Comparison of ENCODE assay signal across 8 cellular contexts in genomic region chr20:3846378-3846739, GRCh38. TPM values are rescaled to one million over a fixed set of nuclear protein-coding genes. Genes with fewer than 3 reads are reported as not detected.
DNase-seq lines count a peak whose midpoint lies in the region; ATAC-seq, FAIRE-seq and TF ChIP-seq lines count a peak whose summit lies in the region.

No MANE protein-coding gene starts in this region.

- 0 out of 3 replicates have a peak overlapping the region, but pooled peaks have one; percentile 21 for H2BK15ac ChIP-seq in IMR-90 (ENCODE audit: low read depth, low read length)

- TF ChIP-seq RAD21 in A549 (conservative IDR thresholded peaks at IDR 0.05 in 1 of 2, IDR thresholded peaks at IDR 0.05 in 1 of 2) = no peak
- TF ChIP-seq RAD21 in IMR-90 (IDR thresholded peaks at IDR 0.05; ENCODE audit: low read length) = no peak

- no peaks in the 10 kb centered on the region for H3K9me3 Mint-ChIP-seq in chondrocyte (ENCODE audit: low read depth)

- peak overlapping the region; percentile 66; the same call in 1 of the 2 replicates for H3K56ac ChIP-seq in IMR-90 (ENCODE audit: extremely low read depth, insufficient read depth, low read length)

- H3K9ac ChIP-seq in IMR-90 (ENCODE audit: low read depth, low read length) (peak overlapping the region; percentile 87), muscle layer of colon (ENCODE audit: low read length) (peak overlapping the region; percentile 91)

- H3K9me1 ChIP-seq in IMR-90 (ENCODE audit: insufficient read depth, low read length) = peaks cover 25% of the 10 kb centered on the region

- peaks cover 2% of the 10 kb centered on the region for H3K36me3 Mint-ChIP-seq in chondrocyte (ENCODE audit: low read depth)

- no peaks in the 10 kb centered on the region for H3K9me3 ChIP-seq in A549
- no peaks in the 10 kb centered on the region for H3K9me3 ChIP-seq in IMR-90 (ENCODE audit: control insufficient read depth, insufficient read depth, low read length)
- no peaks in the 10 kb centered on the region for H3K9me3 ChIP-seq in muscle layer of colon (ENCODE audit: low read length)

- H3K27me3 ChIP-seq in IMR-90 (ENCODE audit: control insufficient read depth, insufficient read depth, low read length) (no peaks in the 10 kb centered on the region), muscle layer of colon (ENCODE audit: control insufficient read depth in 1 of 2, insufficient read depth in 2 of 2, low read length in 2 of 2) (no peaks in the 10 kb centered on the region)

- H2BK20ac ChIP-seq in IMR-90 (ENCODE audit: low read depth, low read length) = no peak overlapping the region

- peaks cover 29 to 44% of the 10 kb centered on the region in 2 experiments for H3K79me1 ChIP-seq in IMR-90 (ENCODE audit: low read depth in 1 of 2, low read length in 2 of 2)

- peak overlapping the region; percentile 70 for H3K4me3 ChIP-seq in A549
- H3K4me3 ChIP-seq in IMR-90 (ENCODE audit: insufficient read depth, low read depth, low read length) = peak overlapping the region; percentile 82
- H3K4me3 ChIP-seq in muscle layer of colon (ENCODE audit: low read depth in 1 of 2, low read length in 2 of 2) = peak overlapping the region; percentile 82 to 90

- H4K20me1 ChIP-seq in IMR-90 (ENCODE audit: insufficient read depth, low read length) = peaks cover 13% of the 10 kb centered on the region

- peak overlapping the region; percentile 100 for H3K14ac ChIP-seq in IMR-90 (replicated peaks; ENCODE audit: low read depth, low read length)

- TF ChIP-seq POLR2A in A549 (IDR thresholded peaks at IDR 0.05; ENCODE audit: low read length) (no peak), IMR-90 (IDR thresholded peaks at IDR 0.05; ENCODE audit: low read depth, low read length) (no peak)

- in situ Hi-C loops in IMR-90 (cut with MboI; ENCODE audit: low sequenced_read_pairs) = no loop called here

- under 1% methylated on average over 18 of the region's 22 CpGs for WGBS in A549 (ENCODE audit: missing lambda C conversion rate)
- 0% methylated on average over 12 of the region's 22 CpGs; no CpG with 5 or more reads in 1 of the 2 experiments for WGBS in IMR-90 (ENCODE audit: extremely low coverage in 2 of 2, insufficient read length in 1 of 2), 2 experiments

- H3K27ac ChIP-seq in A549 (peak overlapping the region; percentile 86 to 92), IMR-90 (ENCODE audit: insufficient read depth, low read length) (peak overlapping the region; percentile 83), muscle layer of colon (ENCODE audit: low read depth, low read length) (peak overlapping the region; percentile 92)

- peak overlapping the region; percentile 98 for H3K23ac ChIP-seq in IMR-90 (ENCODE audit: low read depth, low read length)

- H3K27ac Mint-ChIP-seq in chondrocyte (ENCODE audit: unreplicated experiment) = peak overlapping the region; percentile 49

- TF ChIP-seq CTCF in A549 (IDR thresholded peaks at IDR 0.05) = no peak
- no peak for TF ChIP-seq CTCF in IMR-90 (conservative IDR thresholded peaks at IDR 0.05; ENCODE audit: low read depth, low read length)
- TF ChIP-seq CTCF in chondrocyte (IDR thresholded peaks at IDR 0.05) = no peak

- dilution Hi-C loops in IMR-90 (cut with HindIII; ENCODE audit: low sequenced_read_pairs, unreplicated experiment) = no loop called here

- POLR2A ChIA-PET in A549 (lab: Yijun Ruan, JAX) = no interaction called here
- POLR2A ChIA-PET in IMR-90 (lab: Charles Lee; ENCODE audit: unreplicated experiment) = no interaction called here

- BruUV-seq in IMR-90 (replicated peaks; lab: Mats Ljungman, UMichigan) = no TSS peak

- H3K4me1 ChIP-seq in A549 (peaks cover 28% of the 10 kb centered on the region), IMR-90 (ENCODE audit: control insufficient read depth, insufficient read depth, low read length) (peaks cover 8% of the 10 kb centered on the region), muscle layer of colon (ENCODE audit: insufficient read depth, low read length) (peaks cover 21% of the 10 kb centered on the region)

- peak overlapping the region; percentile 93 for H4K91ac ChIP-seq in IMR-90 (ENCODE audit: insufficient read depth, low read depth, low read length)

- TF ChIP-seq EP300 in A549 (IDR thresholded peaks at IDR 0.05) = no peak

- no peak overlapping the region; the same call in 1 of the 2 replicates for H3K18ac ChIP-seq in IMR-90 (ENCODE audit: low read depth, low read length)

- FAIRE-seq in A549 (lab: Jason Lieb, UNC) = no peak

- H2AK9ac ChIP-seq in IMR-90 (replicated peaks; ENCODE audit: low read depth, low read length, poor library complexity) = peak overlapping the region; percentile 99

- H3K36me3 ChIP-seq in IMR-90 (ENCODE audit: control insufficient read depth, insufficient read depth, low read length) (peaks cover 4% of the 10 kb centered on the region), muscle layer of colon (ENCODE audit: insufficient read depth, low read length) (no peaks in the 10 kb centered on the region)

- no peak for ATAC-seq in A549
- no peak for ATAC-seq in IMR-90 (ENCODE audit: low read depth)
- no peak for ATAC-seq in GM18498 (IDR thresholded peaks at IDR 0.05; ENCODE audit: unreplicated experiment)

- H2BK120ac ChIP-seq in IMR-90 (ENCODE audit: low read depth, low read length) = peak overlapping the region; percentile 52; the same call in 1 of the 2 replicates

- peak overlapping the region; percentile 99 for H2AFZ ChIP-seq in IMR-90 (replicated peaks; ENCODE audit: low read length, poor library complexity)

- peak overlapping the region; percentile 79 for H3K4me3 Mint-ChIP-seq in chondrocyte (ENCODE audit: unreplicated experiment)

- peak overlapping the region; percentile 97 to 99 for H4K8ac ChIP-seq in IMR-90 (ENCODE audit: low read depth in 2 of 2, low read length in 2 of 2)

- H3K27me3 Mint-ChIP-seq in chondrocyte (ENCODE audit: low read depth) = no peaks in the 10 kb centered on the region

- H3K4me1 Mint-ChIP-seq in chondrocyte (ENCODE audit: low read depth) = peaks cover 24% of the 10 kb centered on the region

- DNase-seq in A549 (ENCODE audit: low read depth in 1 of 2, low spot score in 1 of 2) (no peak), IMR-90 (no peak), chondrocyte (ENCODE audit: low spot score) (no peak), NCI-H524 treated with DMSO at 0.1 percent for 48 hours (lab: John Stamatoyannopoulos, UW) (no peak), retina (no peak), NCI-H187 (lab: John Stamatoyannopoulos, UW) (no peak)

- peak overlapping the region; percentile 67 for H2BK5ac ChIP-seq in IMR-90 (ENCODE audit: low read depth, low read length, poor library complexity, severe bottlenecking)

- H3K4me2 ChIP-seq in A549 = peak overlapping the region; percentile 94
- H3K4me2 ChIP-seq in IMR-90 (ENCODE audit: low read depth, low read length) = peak overlapping the region; percentile 91

- CTCF ChIA-PET in A549 (lab: Yijun Ruan, JAX) = interaction anchor here (0.6 to 4.7 kb wide), 2 partner anchors 8 to 57 kb away, joined by 3 to 41 read pairs; no protein-coding TSS in a partner anchor
- CTCF ChIA-PET in IMR-90 (lab: Yijun Ruan, JAX) = no interaction called here

- H4K5ac ChIP-seq in IMR-90 (ENCODE audit: low read depth, low read length) = peak overlapping the region; percentile 67

- intact Hi-C loops in IMR-90 (cut with micrococcal nuclease) = loop anchor here (2.0 kb wide), 1 partner anchor 60 kb away; the partner anchor contains the start of gene CENPB

- peak overlapping the region; percentile 100 for H2AK5ac ChIP-seq in IMR-90 (ENCODE audit: low read depth, low read length)

- peak overlapping the region; percentile 98 for H3K4ac ChIP-seq in IMR-90 (ENCODE audit: low read depth, low read length)

RNA-seq across cellular contexts. Expression of gene MAVS, which starts 0.3 kb away (rescaled TPM):
- polyA plus RNA-seq in A549 (2011; rRNA removed) = 18.9 and 25.7 TPM in 2 replicates
- polyA plus RNA-seq in A549 (2012; cell fraction: cytosol; rRNA removed) = 11.0 and 15.5 TPM in 2 replicates
- 27.5 and 30.4 TPM in 2 replicates for polyA plus RNA-seq in A549 (2012; cell fraction: nucleus; rRNA removed)
- polyA plus RNA-seq in A549 (2017; fragmentation: RNase III; extraction: RNeasy Plus Mini Kit Qiagen cat#74134 plus additional on column Dnase treatment) = 28.4 to 31.0 TPM (median 29.1 TPM) in 3 replicates
- 45.7 and 47.5 TPM in 2 replicates for polyA minus RNA-seq in A549 (2011; rRNA and poly(A)+ RNA removed)
- total RNA-seq in IMR-90 (2012; rRNA removed) = 10.3 and 10.4 TPM in 2 replicates
- 15.5 and 15.6 TPM in 2 replicates for polyA plus RNA-seq in IMR-90 (2012; rRNA removed)
- 6.2 and 8.4 TPM in 2 replicates for polyA plus RNA-seq in IMR-90 (2012; cell fraction: cytosol; rRNA removed)
- polyA plus RNA-seq in IMR-90 (2012; cell fraction: nucleus; rRNA removed; ENCODE audit: low replicate concordance) = 28.7 and 31.3 TPM in 2 replicates
- total RNA-seq in chondrocyte = 37.9 to 41.6 TPM (median 38.8 TPM) in 3 replicates

RNA-seq across cellular contexts. Expression of gene AP5S1, which starts 26.0 kb away (rescaled TPM):
- polyA plus RNA-seq in A549 (2011; rRNA removed) (10.2 and 11.8 TPM in 2 replicates), A549 (2017; fragmentation: RNase III; extraction: RNeasy Plus Mini Kit Qiagen cat#74134 plus additional on column Dnase treatment) (17.7 to 20.6 TPM (median 19.9 TPM) in 3 replicates), IMR-90 (2012; rRNA removed) (10.1 and 12.5 TPM in 2 replicates)
- polyA plus RNA-seq in A549 (2012; cell fraction: cytosol; rRNA removed) = 15.6 and 19.0 TPM in 2 replicates
- polyA plus RNA-seq in A549 (2012; cell fraction: nucleus; rRNA removed) = 15.2 and 20.0 TPM in 2 replicates
- polyA minus RNA-seq in A549 (2011; rRNA and poly(A)+ RNA removed) = 21.2 and 27.1 TPM in 2 replicates
- total RNA-seq in IMR-90 (2012; rRNA removed) (11.4 and 11.7 TPM in 2 replicates), chondrocyte (17.9 to 24.5 TPM (median 20.1 TPM) in 3 replicates)
- 10.6 and 20.2 TPM in 2 replicates for polyA plus RNA-seq in IMR-90 (2012; cell fraction: cytosol; rRNA removed)
- polyA plus RNA-seq in IMR-90 (2012; cell fraction: nucleus; rRNA removed; ENCODE audit: low replicate concordance) = 6.5 and 12.1 TPM in 2 replicates

RNA-seq across cellular contexts. Expression of gene PANK2, which starts 42.8 kb away (rescaled TPM):
- 39.3 and 45.9 TPM in 2 replicates for polyA plus RNA-seq in A549 (2011; rRNA removed)
- polyA plus RNA-seq in A549 (2012; cell fraction: cytosol; rRNA removed) = 22.6 and 24.5 TPM in 2 replicates
- 28.4 and 38.2 TPM in 2 replicates for polyA plus RNA-seq in A549 (2012; cell fraction: nucleus; rRNA removed)
- polyA plus RNA-seq in A549 (2017; fragmentation: RNase III; extraction: RNeasy Plus Mini Kit Qiagen cat#74134 plus additional on column Dnase treatment) = 40.3 to 44.6 TPM (median 43.8 TPM) in 3 replicates
- polyA minus RNA-seq in A549 (2011; rRNA and poly(A)+ RNA removed) = 35.8 and 40.1 TPM in 2 replicates
- 28.1 and 47.8 TPM in 2 replicates for total RNA-seq in IMR-90 (2012; rRNA removed)
- 15.8 and 17.7 TPM in 2 replicates for polyA plus RNA-seq in IMR-90 (2012; rRNA removed)
- polyA plus RNA-seq in IMR-90 (2012; cell fraction: cytosol; rRNA removed) = 7.9 and 8.4 TPM in 2 replicates
- 29.3 and 35.5 TPM in 2 replicates for polyA plus RNA-seq in IMR-90 (2012; cell fraction: nucleus; rRNA removed; ENCODE audit: low replicate concordance)
- 38.2 to 45.3 TPM (median 39.7 TPM) in 3 replicates for total RNA-seq in chondrocyte

RNA-seq across cellular contexts. Expression of gene CDC25B, which starts 50.2 kb away (rescaled TPM):
- polyA plus RNA-seq in A549 (2011; rRNA removed) (133 and 136 TPM in 2 replicates), A549 (2017; fragmentation: RNase III; extraction: RNeasy Plus Mini Kit Qiagen cat#74134 plus additional on column Dnase treatment) (129 to 150 TPM (median 140 TPM) in 3 replicates), IMR-90 (2012; rRNA removed) (50.5 and 59.8 TPM in 2 replicates)
- 173 and 193 TPM in 2 replicates for polyA plus RNA-seq in A549 (2012; cell fraction: cytosol; rRNA removed)
- 307 and 346 TPM in 2 replicates for polyA plus RNA-seq in A549 (2012; cell fraction: nucleus; rRNA removed)
- polyA minus RNA-seq in A549 (2011; rRNA and poly(A)+ RNA removed) = 101 and 126 TPM in 2 replicates
- total RNA-seq in IMR-90 (2012; rRNA removed) (14.5 and 14.7 TPM in 2 replicates), chondrocyte (48.7 to 60.1 TPM (median 57.8 TPM) in 3 replicates)
- polyA plus RNA-seq in IMR-90 (2012; cell fraction: cytosol; rRNA removed) = 35.2 and 48.2 TPM in 2 replicates
- 165 TPM in 2 replicates for polyA plus RNA-seq in IMR-90 (2012; cell fraction: nucleus; rRNA removed; ENCODE audit: low replicate concordance)

RNA-seq across cellular contexts. Expression of gene CENPB, which starts 59.8 kb away (rescaled TPM):
- polyA plus RNA-seq in A549 (2011; rRNA removed) (35.9 and 42.6 TPM in 2 replicates), A549 (2017; fragmentation: RNase III; extraction: RNeasy Plus Mini Kit Qiagen cat#74134 plus additional on column Dnase treatment) (93.1 to 107 TPM (median 106 TPM) in 3 replicates), IMR-90 (2012; rRNA removed) (45.7 and 49.3 TPM in 2 replicates)
- 57.6 and 77.1 TPM in 2 replicates for polyA plus RNA-seq in A549 (2012; cell fraction: cytosol; rRNA removed)
- 55.5 and 78.2 TPM in 2 replicates for polyA plus RNA-seq in A549 (2012; cell fraction: nucleus; rRNA removed)
- 49.1 and 52.8 TPM in 2 replicates for polyA minus RNA-seq in A549 (2011; rRNA and poly(A)+ RNA removed)
- total RNA-seq in IMR-90 (2012; rRNA removed) (59.1 and 72.2 TPM in 2 replicates), chondrocyte (91.1 to 94.9 TPM (median 92.1 TPM) in 3 replicates)
- 37.2 and 44.3 TPM in 2 replicates for polyA plus RNA-seq in IMR-90 (2012; cell fraction: cytosol; rRNA removed)
- 18.7 and 35.4 TPM in 2 replicates for polyA plus RNA-seq in IMR-90 (2012; cell fraction: nucleus; rRNA removed; ENCODE audit: low replicate concordance)
